In genomic region chr22:20531404-20532181, GRCh38 we compare ENCODE assay signal across 8 cellular contexts. TPM values are rescaled to one million over a fixed set of nuclear protein-coding genes. Genes with fewer than 3 reads are reported as not detected.
DNase-seq lines count a peak whose midpoint lies in the region; ATAC-seq and TF ChIP-seq lines count a peak whose summit lies in the region.

No MANE protein-coding gene starts in this region.

- no peak for TF ChIP-seq CTCF in CD8-positive, alpha-beta T cell (IDR thresholded peaks at IDR 0.05)
- TF ChIP-seq CTCF in upper lobe of right lung (IDR thresholded peaks at IDR 0.05) = no peak

- H3K36me3 ChIP-seq in CD8-positive, alpha-beta T cell (ENCODE audit: insufficient read depth, low read length) = peaks cover 15% of the 10 kb centered on the region
- peaks cover 17% of the 10 kb centered on the region for H3K36me3 ChIP-seq in upper lobe of right lung

- H3K27me3 ChIP-seq in CD8-positive, alpha-beta T cell (ENCODE audit: insufficient read depth, low read length) = no peaks in the 10 kb centered on the region
- no peaks in the 10 kb centered on the region for H3K27me3 ChIP-seq in upper lobe of right lung

- no peak for DNase-seq in CD8-positive, alpha-beta T cell
- DNase-seq in NCI-H2029 (lab: John Stamatoyannopoulos, UW) = peak; percentile 66
- DNase-seq in dedifferentiated amniotic fluid mesenchymal stem cell (ENCODE audit: extremely low spot score) = peak; percentile 78
- peak; percentile 69 for DNase-seq in medulla oblongata (ENCODE audit: extremely low spot score)
- DNase-seq in upper lobe of right lung = peak; percentile 84
- DNase-seq in cortex of kidney (lab: John Stamatoyannopoulos, UW) = no peak
- DNase-seq in activated T-cell treated with anti-CD3 and anti-CD28 coated beads, Interleukin-2, amount 50 U/mL, for 1 hour = no peak
- DNase-seq in SIG-M5 (lab: John Stamatoyannopoulos, UW) = no peak

- no peak overlapping the region for H3K4me3 ChIP-seq in CD8-positive, alpha-beta T cell (ENCODE audit: low read depth, low read length)
- H3K4me3 ChIP-seq in upper lobe of right lung = no peak overlapping the region

- H3K27me3 Mint-ChIP-seq in CD8-positive, alpha-beta T cell (ENCODE audit: low read depth) = no peaks in the 10 kb centered on the region

- no peaks in the 10 kb centered on the region for H3K9me3 Mint-ChIP-seq in CD8-positive, alpha-beta T cell

- H3K36me3 Mint-ChIP-seq in CD8-positive, alpha-beta T cell = peaks cover 57% of the 10 kb centered on the region

- H3K4me1 ChIP-seq in CD8-positive, alpha-beta T cell (ENCODE audit: insufficient read depth, low read length) = peaks cover 49% of the 10 kb centered on the region
- H3K4me1 ChIP-seq in upper lobe of right lung = peaks cover 51% of the 10 kb centered on the region

- intact Hi-C loops in CD8-positive, alpha-beta T cell (cut with DNase I, micrococcal nuclease) = loop anchor here in 1 of 2 experiments (2.0 kb wide), 1 partner anchor 23 kb away; no protein-coding TSS in a partner anchor
- intact Hi-C loops in upper lobe of right lung (cut with DNase I) = no loop called here

- peaks cover 76% of the 10 kb centered on the region for H3K4me1 Mint-ChIP-seq in CD8-positive, alpha-beta T cell (ENCODE audit: low read depth)

- ATAC-seq in CD8-positive, alpha-beta T cell = peak; percentile 34
- ATAC-seq in upper lobe of right lung = peak; percentile 95

- CTCF ChIA-PET in CD8-positive, alpha-beta T cell (lab: Charles Lee) = interaction anchor here (1.0 to 3.4 kb wide), 5 partner anchors 16 to 34 kb away, joined by 3 to 24 read pairs (median 5); partner anchors contain the start of gene MED15

- no peaks in the 10 kb centered on the region for H3K9me3 ChIP-seq in CD8-positive, alpha-beta T cell (ENCODE audit: low read length)
- no peaks in the 10 kb centered on the region for H3K9me3 ChIP-seq in upper lobe of right lung

- peak overlapping the region; percentile 4 for H3K4me3 Mint-ChIP-seq in CD8-positive, alpha-beta T cell

- POLR2A ChIA-PET in CD8-positive, alpha-beta T cell (lab: Charles Lee) = interaction anchor here (1.4 to 1.5 kb wide), 2 partner anchors 24 to 35 kb away, joined by 3 to 6 read pairs; partner anchors contain the start of gene MED15

- H3K27ac ChIP-seq in CD8-positive, alpha-beta T cell (ENCODE audit: low read depth, low read length) = no peak overlapping the region
- peak overlapping the region; percentile 60 for H3K27ac ChIP-seq in upper lobe of right lung

- peak overlapping the region; percentile 90 for H3K27ac Mint-ChIP-seq in CD8-positive, alpha-beta T cell

RNA-seq across cellular contexts. Expression of gene MED15, which starts 24.2 kb away (rescaled TPM):
- 100 to 1,000 TPM; 316 TPM for total RNA-seq in CD8-positive, alpha-beta T cell
- total RNA-seq in upper lobe of right lung = 96.9 TPM

RNA-seq across cellular contexts. Expression of gene KLHL22, which starts 36.0 kb away (rescaled TPM):
- total RNA-seq in CD8-positive, alpha-beta T cell = 10 to 100 TPM; 24.6 to 27.3 TPM
- total RNA-seq in upper lobe of right lung = 23.3 TPM

Comparison
In these comparisons a context has a peak if more than half of its experiments do, and no peak if none do; other contexts are left out.
1. DNase-seq: peak in NCI-H2029 (single experiment), dedifferentiated amniotic fluid mesenchymal stem cell (single experiment), medulla oblongata (single experiment) and upper lobe of right lung (single experiment); none in CD8-positive, alpha-beta T cell (0 of 7), cortex of kidney (single experiment), activated T-cell treated with anti-CD3 and anti-CD28 coated beads, Interleukin-2, amount 50 U/mL, for 1 hour (single experiment) and SIG-M5 (single experiment).